1 cellular context compared by ENCODE assay signal in the genomic region with DNA sequence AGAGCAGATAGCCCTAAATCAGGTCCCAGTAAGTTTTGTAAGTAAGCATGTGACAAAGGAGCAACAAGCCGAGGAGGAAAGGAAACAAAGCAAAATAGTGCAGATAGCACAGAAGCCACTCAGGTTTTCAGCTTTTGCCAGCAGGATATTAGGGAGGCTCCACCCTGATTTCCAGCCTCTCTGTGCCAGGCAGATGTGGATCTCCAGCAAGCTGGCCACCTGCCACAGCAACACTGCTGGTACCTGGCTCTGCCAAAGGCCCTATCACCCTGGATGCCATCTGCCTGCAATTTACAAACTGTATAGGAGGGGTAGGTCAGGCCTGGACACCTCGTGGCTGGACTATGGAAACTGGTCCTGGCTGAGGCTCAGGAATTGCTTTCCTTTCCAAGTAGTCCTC.
TF ChIP-seq lines count a peak whose summit lies in the region.

No MANE protein-coding gene starts in this region.

TF ChIP-seq in IMR-90, 13 proteins besides CTCF, POLR2A, EP300 and RAD21:
- TF ChIP-seq, protein P1, sequence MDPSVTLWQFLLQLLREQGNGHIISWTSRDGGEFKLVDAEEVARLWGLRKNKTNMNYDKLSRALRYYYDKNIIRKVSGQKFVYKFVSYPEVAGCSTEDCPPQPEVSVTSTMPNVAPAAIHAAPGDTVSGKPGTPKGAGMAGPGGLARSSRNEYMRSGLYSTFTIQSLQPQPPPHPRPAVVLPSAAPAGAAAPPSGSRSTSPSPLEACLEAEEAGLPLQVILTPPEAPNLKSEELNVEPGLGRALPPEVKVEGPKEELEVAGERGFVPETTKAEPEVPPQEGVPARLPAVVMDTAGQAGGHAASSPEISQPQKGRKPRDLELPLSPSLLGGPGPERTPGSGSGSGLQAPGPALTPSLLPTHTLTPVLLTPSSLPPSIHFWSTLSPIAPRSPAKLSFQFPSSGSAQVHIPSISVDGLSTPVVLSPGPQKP (IDR thresholded peaks at IDR 0.05; ENCODE audit: borderline replicate concordance, low read depth, low read length), result no peak
- no peak for TF ChIP-seq CEBPB (IDR thresholded peaks at IDR 0.05; ENCODE audit: low read depth, low read length)
- no peak for TF ChIP-seq BHLHE40 (IDR thresholded peaks at IDR 0.05; ENCODE audit: low read depth, low read length)
- no peak for TF ChIP-seq RCOR1 (IDR thresholded peaks at IDR 0.05; ENCODE audit: insufficient replicate concordance, low read length)
- TF ChIP-seq, protein P2, sequence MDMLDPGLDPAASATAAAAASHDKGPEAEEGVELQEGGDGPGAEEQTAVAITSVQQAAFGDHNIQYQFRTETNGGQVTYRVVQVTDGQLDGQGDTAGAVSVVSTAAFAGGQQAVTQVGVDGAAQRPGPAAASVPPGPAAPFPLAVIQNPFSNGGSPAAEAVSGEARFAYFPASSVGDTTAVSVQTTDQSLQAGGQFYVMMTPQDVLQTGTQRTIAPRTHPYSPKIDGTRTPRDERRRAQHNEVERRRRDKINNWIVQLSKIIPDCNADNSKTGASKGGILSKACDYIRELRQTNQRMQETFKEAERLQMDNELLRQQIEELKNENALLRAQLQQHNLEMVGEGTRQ (IDR thresholded peaks at IDR 0.05; ENCODE audit: low read depth, low read length), result no peak
- TF ChIP-seq MAZ (IDR thresholded peaks at IDR 0.05; ENCODE audit: borderline replicate concordance, low read depth, low read length), result no peak
- no peak for TF ChIP-seq FOS (IDR thresholded peaks at IDR 0.05; ENCODE audit: low read depth, low read length)
- TF ChIP-seq MAFK (IDR thresholded peaks at IDR 0.05; ENCODE audit: low read depth, low read length), result no peak
- no peak for TF ChIP-seq SMC3 (IDR thresholded peaks at IDR 0.05; ENCODE audit: low read depth, low read length)
- no peak for TF ChIP-seq MXI1 (IDR thresholded peaks at IDR 0.05; ENCODE audit: borderline replicate concordance, low read depth, low read length)
- TF ChIP-seq NFE2L2 (IDR thresholded peaks at IDR 0.05; ENCODE audit: low read depth, low read length), result no peak
- TF ChIP-seq RFX5 (IDR thresholded peaks at IDR 0.05; ENCODE audit: low read depth, low read length), result no peak
- TF ChIP-seq CHD1 (IDR thresholded peaks at IDR 0.05; ENCODE audit: low read depth, low read length), result no peak
